ENCODE assay signal across 37 cellular contexts in genomic region chr7:137045573-137045972, GRCh38.
"Had no signal": no experiment of that assay in that cellular context is flagged by ENCODE, and none has a peak within 500 bp of the region (broad histone marks: within the 10 kb centered on the region; RNA-seq: fewer than 3 reads in every experiment).

No MANE protein-coding gene starts in this region.

- H3K4me1 ChIP-seq: adrenal gland, ascending aorta, body of pancreas, breast epithelium had no signal

- H3K36me3 Mint-ChIP-seq: activated naive CD4-positive, alpha-beta T cell treated with anti-CD3 and anti-CD28 coated beads, Interleukin-2, amount 10 ng/mL, durations not matched to agents 7 days and 5 days; activated naive CD4-positive, alpha-beta T cell treated with anti-CD3 and anti-CD28 coated beads, Interleukin-2, amount 50 U/mL, for 24 hours; activated naive CD4-positive, alpha-beta T cell treated with anti-CD3 and anti-CD28 coated beads, Interleukin-2, amount 50 U/mL, for 72 hours; activated naive CD8-positive, alpha-beta T cell; activated naive CD8-positive, alpha-beta T cell treated with anti-CD3 and anti-CD28 coated beads for 36 hours; activated naive CD8-positive, alpha-beta T cell treated with anti-CD3 and anti-CD28 coated beads, Interleukin-2, amount 10 ng/mL, durations not matched to agents 7 days and 5 days; brain had no signal

- H3K27me3 Mint-ChIP-seq: activated naive CD4-positive, alpha-beta T cell treated with anti-CD3 and anti-CD28 coated beads, Interleukin-2, amount 10 ng/mL, durations not matched to agents 7 days and 5 days; activated naive CD4-positive, alpha-beta T cell treated with anti-CD3 and anti-CD28 coated beads, Interleukin-2, amount 50 U/mL, for 24 hours; activated naive CD8-positive, alpha-beta T cell; activated naive CD8-positive, alpha-beta T cell treated with anti-CD3 and anti-CD28 coated beads for 36 hours; activated naive CD8-positive, alpha-beta T cell treated with anti-CD3 and anti-CD28 coated beads, Interleukin-2, amount 10 ng/mL, durations not matched to agents 7 days and 5 days; activated naive CD8-positive, alpha-beta T cell treated with anti-CD3 and anti-CD28 coated beads, Interleukin-2, amount 50 U/mL, for 24 hours; activated T-cell treated with anti-CD3 and anti-CD28 coated beads, Interleukin-2, amount 50 U/mL, for 24 hours; activated T-helper 17 cell treated with anti-CD3 and anti-CD28 coated beads, Interleukin-2, amount 50 U/mL, for 72 hours; brain; central memory CD8-positive, alpha-beta T cell had no signal

- ATAC-seq: activated naive CD4-positive, alpha-beta T cell treated with anti-CD3 and anti-CD28 coated beads, Interleukin-2, amount 50 U/mL, for 72 hours; activated naive CD8-positive, alpha-beta T cell treated with anti-CD3 and anti-CD28 coated beads, Interleukin-2, amount 50 U/mL, for 24 hours; activated T-cell treated with anti-CD3 and anti-CD28 coated beads, Interleukin-2, amount 50 U/mL, for 4 hours; activated T-cell treated with anti-CD3 and anti-CD28 coated beads, Interleukin-2, amount 50 U/mL, for 72 hours; activated T-helper 17 cell treated with anti-CD3 and anti-CD28 coated beads, Interleukin-2, amount 50 U/mL, for 72 hours; body of pancreas had no signal

- DNase-seq: activated effector memory CD4-positive, alpha-beta T cell treated with anti-CD3 and anti-CD28 coated beads, Interleukin-2, amount 50 U/mL, for 16 hours; activated effector memory CD4-positive, alpha-beta T cell treated with Interleukin-2 at 50 U/mL for 16 hours; activated gamma-delta T cell; activated gamma-delta T cell treated with Interleukin-2 at 50 U/mL for 16 hours; activated naive CD4-positive, alpha-beta T cell; activated naive CD4-positive, alpha-beta T cell treated with anti-CD3 and anti-CD28 coated beads for 36 hours; activated naive CD4-positive, alpha-beta T cell treated with anti-CD3 and anti-CD28 coated beads, Interleukin-2, amount 10 ng/mL, durations not matched to agents 7 days and 5 days; activated naive CD4-positive, alpha-beta T cell treated with anti-CD3 and anti-CD28 coated beads, Interleukin-2, amount 50 U/mL, for 16 hours; activated naive CD4-positive, alpha-beta T cell treated with Interleukin-2 at 50 U/mL for 16 hours; activated naive CD8-positive, alpha-beta T cell treated with anti-CD3 and anti-CD28 coated beads for 36 hours; activated naive CD8-positive, alpha-beta T cell treated with anti-CD3 and anti-CD28 coated beads, Interleukin-2, amount 10 ng/mL, durations not matched to agents 7 days and 5 days; activated naive CD8-positive, alpha-beta T cell treated with anti-CD3 and anti-CD28 coated beads, Interleukin-2, amount 50 U/mL, for 24 hours; activated T-cell treated with anti-CD3 and anti-CD28 coated beads, Interleukin-2, amount 50 U/mL, for 1 hour; activated T-cell treated with anti-CD3 and anti-CD28 coated beads, Interleukin-2, amount 50 U/mL, for 24 hours; activated T-cell treated with anti-CD3 and anti-CD28 coated beads, Interleukin-2, amount 50 U/mL, for 4 hours; activated T-cell treated with anti-CD3 and anti-CD28 coated beads, Interleukin-2, amount 50 U/mL, for 48 hours; activated T-cell treated with anti-CD3 and anti-CD28 coated beads, Interleukin-2, amount 50 U/mL, for 72 hours; adrenal gland; amniotic stem cell; amygdala; anterior cingulate cortex; aorta; body of pancreas; brain microvascular endothelial cell; central memory CD4-positive, alpha-beta T cell; cerebellar nuclear complex had no signal

- H3K9me3 ChIP-seq: adrenal gland, ascending aorta, body of pancreas, breast epithelium had no signal

- H3K4me3 Mint-ChIP-seq: activated naive CD4-positive, alpha-beta T cell treated with anti-CD3 and anti-CD28 coated beads for 36 hours; activated naive CD4-positive, alpha-beta T cell treated with anti-CD3 and anti-CD28 coated beads, Interleukin-2, amount 10 ng/mL, durations not matched to agents 7 days and 5 days; activated naive CD4-positive, alpha-beta T cell treated with anti-CD3 and anti-CD28 coated beads, Interleukin-2, amount 50 U/mL, for 24 hours; activated naive CD8-positive, alpha-beta T cell; activated naive CD8-positive, alpha-beta T cell treated with anti-CD3 and anti-CD28 coated beads for 36 hours; activated naive CD8-positive, alpha-beta T cell treated with anti-CD3 and anti-CD28 coated beads, Interleukin-2, amount 10 ng/mL, durations not matched to agents 7 days and 5 days; activated naive CD8-positive, alpha-beta T cell treated with anti-CD3 and anti-CD28 coated beads, Interleukin-2, amount 50 U/mL, for 24 hours; activated T-cell treated with anti-CD3 and anti-CD28 coated beads, Interleukin-2, amount 50 U/mL, for 24 hours; activated T-cell treated with anti-CD3 and anti-CD28 coated beads, Interleukin-2, amount 50 U/mL, for 4 hours; activated T-cell treated with anti-CD3 and anti-CD28 coated beads, Interleukin-2, amount 50 U/mL, for 72 hours; activated T-helper 1 cell treated with anti-CD3 and anti-CD28 coated beads, Interleukin-12 subunit alpha, Interleukin-12 subunit beta, Interleukin-2, Interleukin-4 antibody, amounts not matched to agents 30 ng/mL and 10 ng/mL and 1 ng/mL, durations not matched to agents 14 hours and 24 hours and 36 hours; activated T-helper 17 cell treated with anti-CD3 and anti-CD28 coated beads, Interleukin-2, amount 50 U/mL, for 72 hours; brain; central memory CD8-positive, alpha-beta T cell had no signal

- H3K4me3 ChIP-seq: adrenal gland, ascending aorta, body of pancreas, breast epithelium, cardiac muscle cell had no signal

- H3K36me3 ChIP-seq: adrenal gland, ascending aorta, brain microvascular endothelial cell, breast epithelium, cardiac muscle cell had no signal

- H3K27me3 ChIP-seq: adrenal gland, ascending aorta, body of pancreas, brain microvascular endothelial cell, breast epithelium, cardiac muscle cell had no signal

- H3K9me3 Mint-ChIP-seq: activated naive CD8-positive, alpha-beta T cell treated with anti-CD3 and anti-CD28 coated beads for 36 hours had no signal

- H3K4me1 Mint-ChIP-seq: activated naive CD4-positive, alpha-beta T cell treated with anti-CD3 and anti-CD28 coated beads, Interleukin-2, amount 10 ng/mL, durations not matched to agents 7 days and 5 days; activated naive CD4-positive, alpha-beta T cell treated with anti-CD3 and anti-CD28 coated beads, Interleukin-2, amount 50 U/mL, for 24 hours; activated naive CD8-positive, alpha-beta T cell treated with anti-CD3 and anti-CD28 coated beads for 36 hours; activated naive CD8-positive, alpha-beta T cell treated with anti-CD3 and anti-CD28 coated beads, Interleukin-2, amount 10 ng/mL, durations not matched to agents 7 days and 5 days; activated naive CD8-positive, alpha-beta T cell treated with anti-CD3 and anti-CD28 coated beads, Interleukin-2, amount 50 U/mL, for 24 hours; activated T-helper 17 cell treated with anti-CD3 and anti-CD28 coated beads, Interleukin-2, amount 50 U/mL, for 72 hours; brain; central memory CD8-positive, alpha-beta T cell had no signal

- H3K27ac ChIP-seq: adrenal gland, ascending aorta, body of pancreas, brain microvascular endothelial cell, breast epithelium, cardiac muscle cell had no signal

- H3K27ac Mint-ChIP-seq: activated naive CD4-positive, alpha-beta T cell treated with anti-CD3 and anti-CD28 coated beads for 36 hours; activated naive CD4-positive, alpha-beta T cell treated with anti-CD3 and anti-CD28 coated beads, Interleukin-2, amount 10 ng/mL, durations not matched to agents 7 days and 5 days; activated naive CD4-positive, alpha-beta T cell treated with anti-CD3 and anti-CD28 coated beads, Interleukin-2, amount 50 U/mL, for 24 hours; activated naive CD4-positive, alpha-beta T cell treated with anti-CD3 and anti-CD28 coated beads, Interleukin-2, amount 50 U/mL, for 72 hours; activated naive CD8-positive, alpha-beta T cell; activated naive CD8-positive, alpha-beta T cell treated with anti-CD3 and anti-CD28 coated beads for 36 hours; activated naive CD8-positive, alpha-beta T cell treated with anti-CD3 and anti-CD28 coated beads, Interleukin-2, amount 10 ng/mL, durations not matched to agents 7 days and 5 days; activated naive CD8-positive, alpha-beta T cell treated with anti-CD3 and anti-CD28 coated beads, Interleukin-2, amount 50 U/mL, for 24 hours; activated T-cell treated with anti-CD3 and anti-CD28 coated beads, Interleukin-2, amount 50 U/mL, for 24 hours; activated T-cell treated with anti-CD3 and anti-CD28 coated beads, Interleukin-2, amount 50 U/mL, for 72 hours; activated T-helper 1 cell treated with anti-CD3 and anti-CD28 coated beads, Interleukin-12 subunit alpha, Interleukin-12 subunit beta, Interleukin-2, Interleukin-4 antibody, amounts not matched to agents 30 ng/mL and 10 ng/mL and 1 ng/mL, durations not matched to agents 14 hours and 24 hours and 36 hours; activated T-helper 17 cell treated with anti-CD3 and anti-CD28 coated beads, Interleukin-2, amount 50 U/mL, for 72 hours; activated T-helper 2 cell treated with anti-CD3 and anti-CD28 coated beads, Interferon-gamma antibody, Interleukin-2, Interleukin-4, amounts not matched to agents 10 μg/mL and 5 μg/mL and 100 μg/mL, durations not matched to agents 14 hours and 24 hours and 36 hours; brain had no signal
